In the genomic region with DNA sequence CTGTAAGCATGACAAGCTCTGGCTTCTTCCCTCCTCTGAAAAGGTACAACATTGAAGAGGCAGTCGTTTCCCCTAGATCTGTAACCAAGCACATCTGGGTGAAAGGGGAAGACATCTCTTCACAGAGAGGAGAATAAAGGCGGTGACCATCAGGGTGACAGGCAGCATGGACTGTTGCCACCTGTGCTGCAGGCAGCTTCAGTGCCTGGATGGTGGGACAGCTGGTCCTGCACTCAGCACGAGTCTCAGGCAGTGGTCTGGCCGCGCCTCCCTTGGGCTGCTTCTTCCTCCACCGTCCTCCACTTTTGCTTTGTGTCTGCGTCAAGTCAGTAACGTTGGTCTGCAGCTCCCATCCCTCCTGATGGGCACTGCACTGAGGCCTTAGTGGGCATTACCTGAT, we compare ENCODE assay signal across 16 cellular contexts.
"Had no signal": no experiment of that assay in that cellular context is flagged by ENCODE, and none has a peak within 500 bp of the region (broad histone marks: within the 10 kb centered on the region; RNA-seq: fewer than 3 reads in every experiment).

No MANE protein-coding gene starts in this region.

- H3K4me3 ChIP-seq: neural progenitor cell, pancreas, smooth muscle cell, upper lobe of right lung had no signal

- H3K36me3 Mint-ChIP-seq: neural progenitor cell had no signal

- ATAC-seq: activated naive CD4-positive, alpha-beta T cell treated with anti-CD3 and anti-CD28 coated beads, Interleukin-2, amount 50 U/mL, for 72 hours; esophagus mucosa; left colon; pancreas had no signal

- H3K27me3 ChIP-seq: brain microvascular endothelial cell, neural progenitor cell, pancreas, upper lobe of right lung had no signal

- DNase-seq: activated CD4-positive, alpha-beta T cell treated with anti-CD3 and anti-CD28 coated beads, Interleukin-2, amount 50 U/mL, for 4 hours; activated CD4-positive, CD25-positive, alpha-beta regulatory T cell treated with anti-CD3 and anti-CD28 coated beads, Interleukin-2, amount 50 U/mL, for 72 hours; activated effector memory CD4-positive, alpha-beta T cell treated with anti-CD3 and anti-CD28 coated beads, Interleukin-2, amount 50 U/mL, for 16 hours; activated T-cell treated with anti-CD3 and anti-CD28 coated beads, Interleukin-2, amount 50 U/mL, for 24 hours; amniotic stem cell; brain microvascular endothelial cell; immature natural killer cell; left colon; pancreas; retina; upper lobe of right lung had no signal

- H3K27ac ChIP-seq: brain microvascular endothelial cell, neural progenitor cell had no signal

- H3K9me3 ChIP-seq: pancreas had no signal

- H2AFZ ChIP-seq: neural progenitor cell had no signal

- H3K4me3 Mint-ChIP-seq: activated T-cell treated with anti-CD3 and anti-CD28 coated beads, Interleukin-2, amount 50 U/mL, for 24 hours; immature natural killer cell; neural progenitor cell had no signal

- H3K36me3 ChIP-seq: brain microvascular endothelial cell, neural progenitor cell, pancreas, upper lobe of right lung had no signal

- H3K4me2 ChIP-seq: neural progenitor cell, smooth muscle cell had no signal

- FAIRE-seq: endometrium had no signal

- H3K9ac ChIP-seq: neural progenitor cell had no signal

- H3K27ac Mint-ChIP-seq: activated naive CD4-positive, alpha-beta T cell treated with anti-CD3 and anti-CD28 coated beads, Interleukin-2, amount 50 U/mL, for 72 hours; activated T-cell treated with anti-CD3 and anti-CD28 coated beads, Interleukin-2, amount 50 U/mL, for 24 hours; immature natural killer cell; neural progenitor cell had no signal

- H3K4me1 Mint-ChIP-seq: neural progenitor cell had no signal

- H3K4me1 ChIP-seq: neural progenitor cell had no signal
